ENCODE assay signal across 8 cellular contexts in genomic region chr16:30418350-30419181, GRCh38. TPM values are rescaled to one million over a fixed set of nuclear protein-coding genes. Genes with fewer than 3 reads are reported as not detected.
DNase-seq lines count a peak whose midpoint lies in the region; ATAC-seq, FAIRE-seq and TF ChIP-seq lines count a peak whose summit lies in the region.

No MANE protein-coding gene starts in this region.

- intact Hi-C loops in breast epithelium (cut with DNase I; ENCODE audit: low total_unique reads) = loop anchor here (10.0 kb wide), 1 partner anchor 324 kb away; the partner anchor contains the start of genes TBX6 and YPEL3

- H3K27me3 ChIP-seq in breast epithelium (no peaks in the 10 kb centered on the region), mucosa of rectum (ENCODE audit: control insufficient read depth in 2 of 2, insufficient read depth in 2 of 2, low read length in 2 of 2) (no peaks in the 10 kb centered on the region)

- no peak for TF ChIP-seq CTCF in AG04449 (IDR thresholded peaks at IDR 0.05; ENCODE audit: insufficient read depth, low read length, missing control alignments)
- no peak for TF ChIP-seq CTCF in breast epithelium (IDR thresholded peaks at IDR 0.05)

- peak overlapping the region; percentile 72 to 82 for H3K9ac ChIP-seq in mucosa of rectum (ENCODE audit: low read depth in 1 of 2, low read length in 2 of 2)

- peak overlapping the region; percentile 62 for H3K4me3 ChIP-seq in AG04449 (ENCODE audit: low read depth, low read length)
- peak overlapping the region; percentile 51 to 72 (median 70) for H3K4me3 ChIP-seq in breast epithelium
- peak overlapping the region; percentile 70 to 73 for H3K4me3 ChIP-seq in mucosa of rectum (ENCODE audit: low read length in 2 of 2)

- ATAC-seq in HG03108 (IDR thresholded peaks at IDR 0.05; ENCODE audit: unreplicated experiment) (peak; percentile 2), HG03439 (IDR thresholded peaks at IDR 0.05; ENCODE audit: unreplicated experiment) (no peak)

- DNase-seq in AG04449 (ENCODE audit: low read depth, low spot score) = no peak
- DNase-seq in breast epithelium (ENCODE audit: low spot score in 2 of 2) = no peak
- no peak for DNase-seq in globus pallidus (ENCODE audit: low spot score)
- DNase-seq in NCI-H187 treated with DMSO at 0.1 percent for 48 hours (lab: John Stamatoyannopoulos, UW) = no peak
- no peak for DNase-seq in HTR-8/SVneo (ENCODE audit: insufficient read length, low spot score)

- H3K36me3 ChIP-seq in breast epithelium (no peaks in the 10 kb centered on the region), mucosa of rectum (ENCODE audit: control insufficient read depth in 2 of 2, insufficient read depth in 2 of 2, low read length in 2 of 2) (peaks cover 20 to 22% of the 10 kb centered on the region in 2 donors)

- H3K9me3 ChIP-seq in breast epithelium = no peaks in the 10 kb centered on the region
- H3K9me3 ChIP-seq in mucosa of rectum (ENCODE audit: control insufficient read depth in 2 of 2, low read length in 2 of 2) = no peaks in the 10 kb centered on the region

- POLR2A ChIA-PET in AG04449 (lab: Yijun Ruan, JAX) = interaction anchor here (1.0 to 1.9 kb wide), 6 partner anchors 9 to 117 kb away, joined by 4 to 8 read pairs (median 5); partner anchors contain the start of genes DCTPP1, ZNF48 and ZNF771

- H3K27ac ChIP-seq in breast epithelium = peak overlapping the region; percentile 76 to 81
- H3K27ac ChIP-seq in mucosa of rectum (ENCODE audit: low read depth in 2 of 2, low read length in 2 of 2) = peak overlapping the region; percentile 88 to 90

- FAIRE-seq in HTR-8/SVneo (lab: Jason Lieb, UNC) = no peak

- CTCF ChIA-PET in AG04449 (lab: Yijun Ruan, JAX) = interaction anchor here (0.6 to 11.2 kb wide), 9 partner anchors 8 to 325 kb away, joined by 3 to 94 read pairs (median 5); partner anchors contain the start of genes DCTPP1, ZNF747 and ZNF771

- TF ChIP-seq POLR2A in breast epithelium (IDR thresholded peaks at IDR 0.05) = no peak

- H3K4me1 ChIP-seq in breast epithelium = no peaks in the 10 kb centered on the region
- H3K4me1 ChIP-seq in mucosa of rectum (ENCODE audit: control insufficient read depth in 2 of 2, insufficient read depth in 2 of 2, low read length in 2 of 2) = peaks cover 9 to 15% of the 10 kb centered on the region in 2 donors

RNA-seq across cellular contexts. Expression of gene ZNF771, which starts 11.2 kb away (rescaled TPM):
- total RNA-seq in breast epithelium = 10 to 100 TPM; 21.1 to 29.2 (median 22.2) TPM

RNA-seq across cellular contexts. Expression of gene DCTPP1, which starts 11.3 kb away (rescaled TPM):
- 10 to 100 TPM; 11.2 to 25.6 (median 20.1) TPM for total RNA-seq in breast epithelium

RNA-seq across cellular contexts. Expression of gene ZNF48, which starts 23.3 kb away (rescaled TPM):
- 1 to 10 TPM; 4.8 to 9.5 (median 6.2) TPM for total RNA-seq in breast epithelium

RNA-seq across cellular contexts. Expression of gene SEPHS2, which starts 27.1 kb away (rescaled TPM):
- total RNA-seq in breast epithelium = 10 to 100 TPM; 28.8 to 44.5 (median 40.6) TPM

RNA-seq across cellular contexts. Expression of gene SEPTIN1, which starts 36.2 kb away (rescaled TPM):
- total RNA-seq in breast epithelium = 1 to 10 TPM; 1.3 to 4.6 (median 2.7) TPM
